11 cellular contexts compared by ENCODE assay signal in genomic region chr14:76950043-76951020, GRCh38.
DNase-seq lines count a peak whose midpoint lies in the region; ATAC-seq, FAIRE-seq and TF ChIP-seq lines count a peak whose summit lies in the region.
"Had no signal": no experiment of that assay in that cellular context is flagged by ENCODE, and none has a peak within 500 bp of the region (broad histone marks: within the 10 kb centered on the region; RNA-seq: fewer than 3 reads in every experiment).

No MANE protein-coding gene starts in this region.

- no peak for TF ChIP-seq POLR2A in A549 (IDR thresholded peaks at IDR 0.05; ENCODE audit: low read length)

- WGBS in A549 (ENCODE audit: missing lambda C conversion rate) = 56% methylated on average over 14 of the region's 14 CpGs

- TF ChIP-seq RAD21 in A549 (conservative IDR thresholded peaks at IDR 0.05 in 1 of 2, IDR thresholded peaks at IDR 0.05 in 1 of 2) = no peak

- H3K27ac ChIP-seq in A549 = peak overlapping the region; percentile 96 to 100
- peak overlapping the region; percentile 4 for H3K27ac ChIP-seq in caudate nucleus (ENCODE audit: low read depth, low read length)
- H3K27ac ChIP-seq: colonic mucosa had no signal

- H3K4me1 ChIP-seq in A549 = peaks cover 94% of the 10 kb centered on the region

- CTCF ChIA-PET in A549 (lab: Yijun Ruan, JAX) = interaction anchor here (0.6 to 39.5 kb wide), 7 partner anchors 12 to 144 kb away, joined by 3 to 678 read pairs (median 7); no protein-coding TSS in a partner anchor

- DNase-seq in A549 (ENCODE audit: low read depth in 1 of 2, low spot score in 1 of 2) (no peak), HCEC 1CT (peak; percentile 41), caudate nucleus (lab: John Stamatoyannopoulos, UW) (no peak), myocyte (ENCODE audit: low read depth) (peak; percentile 56), SKM-1 (lab: John Stamatoyannopoulos, UW; ENCODE audit: unreplicated experiment) (no peak), 8988T (no peak)
- no peak for DNase-seq in stimulated activated CD4-positive, alpha-beta T cell treated with anti-CD3 and anti-CD28 coated beads, Interleukin-1b, Interleukin-23, amount 100 ng/mL, for 48 hours
- DNase-seq: colonic mucosa; stimulated activated CD4-positive, alpha-beta T cell treated with anti-CD3 and anti-CD28 coated beads, Interleukin-4, amount 100 ng/mL, for 24 hours had no signal

- no peak for TF ChIP-seq EP300 in A549 (IDR thresholded peaks at IDR 0.05)

- ATAC-seq in A549 (peak in 1 of 2 experiments; percentile 0; a peak in 1 of 6 replicates), GM18907 (IDR thresholded peaks at IDR 0.05; ENCODE audit: unreplicated experiment) (no peak)
- ATAC-seq: left lobe of liver had no signal

- no peak for TF ChIP-seq CTCF in A549 (IDR thresholded peaks at IDR 0.05)

- H3K4me3 ChIP-seq in A549 = no peak overlapping the region
- H3K4me3 ChIP-seq: colonic mucosa had no signal

- POLR2A ChIA-PET in A549 (lab: Yijun Ruan, JAX) = interaction anchor here (0.7 to 1.2 kb wide), 4 partner anchors 12 to 90 kb away, joined by 3 to 12 read pairs (median 4); partner anchors contain the start of gene IRF2BPL

- FAIRE-seq in A549 (lab: Jason Lieb, UNC) = peak; percentile 7

- H3K4me2 ChIP-seq in A549 = peak overlapping the region; percentile 64

- no peaks in the 10 kb centered on the region for H3K9me3 ChIP-seq in A549
- H3K9me3 ChIP-seq: colonic mucosa had no signal

TF ChIP-seq in A549, 52 proteins besides CTCF, POLR2A, EP300 and RAD21:
- TF ChIP-seq SMC3 (IDR thresholded peaks at IDR 0.05) = 0 out of 3 replicates have a peak, but pooled peaks have one; percentile 10
- TF ChIP-seq CBX8 (IDR thresholded peaks at IDR 0.05) = no peak
- TF ChIP-seq MAX (IDR thresholded peaks at IDR 0.05) = peak; percentile 35; the same call in 1 of the 2 replicates

Comparison
In these comparisons a context has a peak if more than half of its experiments do, and no peak if none do; other contexts are left out.
1. DNase-seq: peak in HCEC 1CT (single experiment) and myocyte (single experiment); none in A549 (0 of 2), caudate nucleus (0 of 61), SKM-1 (single experiment), stimulated activated CD4-positive, alpha-beta T cell treated with anti-CD3 and anti-CD28 coated beads, Interleukin-1b, Interleukin-23, amount 100 ng/mL, for 48 hours (single experiment) and 8988T (single experiment).